In the genomic region with DNA sequence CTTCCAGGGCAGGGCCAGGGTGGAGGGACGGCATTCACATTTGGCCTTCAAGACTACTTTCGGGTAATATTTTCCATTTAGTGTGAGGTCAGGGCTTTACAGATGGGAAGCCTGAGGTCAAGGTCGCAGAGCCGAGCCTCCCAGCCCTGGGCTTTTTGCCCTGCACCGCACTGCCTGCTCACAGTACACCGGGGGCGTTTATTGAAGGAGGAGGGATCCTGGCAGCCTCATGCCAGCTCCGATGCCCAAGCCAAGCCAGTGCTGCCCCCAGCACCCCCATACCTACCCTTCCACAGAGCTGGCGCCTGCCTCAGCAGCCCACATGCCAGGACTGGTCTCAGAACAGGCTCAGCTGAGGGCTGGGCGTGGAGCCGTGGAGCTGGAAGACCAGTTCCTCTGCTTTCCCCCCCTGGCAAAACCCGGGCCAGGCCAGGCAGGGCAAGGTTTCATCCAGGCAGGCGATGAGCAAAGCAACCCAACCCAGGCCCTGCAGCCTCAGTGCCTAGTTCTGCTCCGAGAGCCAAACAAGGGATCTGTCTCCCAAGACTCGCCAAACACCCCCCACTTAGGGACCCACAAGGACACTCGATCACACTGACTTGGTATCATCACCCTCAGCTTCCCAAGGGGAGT, we compare ENCODE assay signal across 1 cellular context.
TF ChIP-seq lines count a peak whose summit lies in the region.

No MANE protein-coding gene starts in this region.

TF ChIP-seq in HepG2, 621 proteins besides CTCF, POLR2A, EP300 and RAD21 (continued from another document and continues in another):
- TF ChIP-seq, protein P1, sequence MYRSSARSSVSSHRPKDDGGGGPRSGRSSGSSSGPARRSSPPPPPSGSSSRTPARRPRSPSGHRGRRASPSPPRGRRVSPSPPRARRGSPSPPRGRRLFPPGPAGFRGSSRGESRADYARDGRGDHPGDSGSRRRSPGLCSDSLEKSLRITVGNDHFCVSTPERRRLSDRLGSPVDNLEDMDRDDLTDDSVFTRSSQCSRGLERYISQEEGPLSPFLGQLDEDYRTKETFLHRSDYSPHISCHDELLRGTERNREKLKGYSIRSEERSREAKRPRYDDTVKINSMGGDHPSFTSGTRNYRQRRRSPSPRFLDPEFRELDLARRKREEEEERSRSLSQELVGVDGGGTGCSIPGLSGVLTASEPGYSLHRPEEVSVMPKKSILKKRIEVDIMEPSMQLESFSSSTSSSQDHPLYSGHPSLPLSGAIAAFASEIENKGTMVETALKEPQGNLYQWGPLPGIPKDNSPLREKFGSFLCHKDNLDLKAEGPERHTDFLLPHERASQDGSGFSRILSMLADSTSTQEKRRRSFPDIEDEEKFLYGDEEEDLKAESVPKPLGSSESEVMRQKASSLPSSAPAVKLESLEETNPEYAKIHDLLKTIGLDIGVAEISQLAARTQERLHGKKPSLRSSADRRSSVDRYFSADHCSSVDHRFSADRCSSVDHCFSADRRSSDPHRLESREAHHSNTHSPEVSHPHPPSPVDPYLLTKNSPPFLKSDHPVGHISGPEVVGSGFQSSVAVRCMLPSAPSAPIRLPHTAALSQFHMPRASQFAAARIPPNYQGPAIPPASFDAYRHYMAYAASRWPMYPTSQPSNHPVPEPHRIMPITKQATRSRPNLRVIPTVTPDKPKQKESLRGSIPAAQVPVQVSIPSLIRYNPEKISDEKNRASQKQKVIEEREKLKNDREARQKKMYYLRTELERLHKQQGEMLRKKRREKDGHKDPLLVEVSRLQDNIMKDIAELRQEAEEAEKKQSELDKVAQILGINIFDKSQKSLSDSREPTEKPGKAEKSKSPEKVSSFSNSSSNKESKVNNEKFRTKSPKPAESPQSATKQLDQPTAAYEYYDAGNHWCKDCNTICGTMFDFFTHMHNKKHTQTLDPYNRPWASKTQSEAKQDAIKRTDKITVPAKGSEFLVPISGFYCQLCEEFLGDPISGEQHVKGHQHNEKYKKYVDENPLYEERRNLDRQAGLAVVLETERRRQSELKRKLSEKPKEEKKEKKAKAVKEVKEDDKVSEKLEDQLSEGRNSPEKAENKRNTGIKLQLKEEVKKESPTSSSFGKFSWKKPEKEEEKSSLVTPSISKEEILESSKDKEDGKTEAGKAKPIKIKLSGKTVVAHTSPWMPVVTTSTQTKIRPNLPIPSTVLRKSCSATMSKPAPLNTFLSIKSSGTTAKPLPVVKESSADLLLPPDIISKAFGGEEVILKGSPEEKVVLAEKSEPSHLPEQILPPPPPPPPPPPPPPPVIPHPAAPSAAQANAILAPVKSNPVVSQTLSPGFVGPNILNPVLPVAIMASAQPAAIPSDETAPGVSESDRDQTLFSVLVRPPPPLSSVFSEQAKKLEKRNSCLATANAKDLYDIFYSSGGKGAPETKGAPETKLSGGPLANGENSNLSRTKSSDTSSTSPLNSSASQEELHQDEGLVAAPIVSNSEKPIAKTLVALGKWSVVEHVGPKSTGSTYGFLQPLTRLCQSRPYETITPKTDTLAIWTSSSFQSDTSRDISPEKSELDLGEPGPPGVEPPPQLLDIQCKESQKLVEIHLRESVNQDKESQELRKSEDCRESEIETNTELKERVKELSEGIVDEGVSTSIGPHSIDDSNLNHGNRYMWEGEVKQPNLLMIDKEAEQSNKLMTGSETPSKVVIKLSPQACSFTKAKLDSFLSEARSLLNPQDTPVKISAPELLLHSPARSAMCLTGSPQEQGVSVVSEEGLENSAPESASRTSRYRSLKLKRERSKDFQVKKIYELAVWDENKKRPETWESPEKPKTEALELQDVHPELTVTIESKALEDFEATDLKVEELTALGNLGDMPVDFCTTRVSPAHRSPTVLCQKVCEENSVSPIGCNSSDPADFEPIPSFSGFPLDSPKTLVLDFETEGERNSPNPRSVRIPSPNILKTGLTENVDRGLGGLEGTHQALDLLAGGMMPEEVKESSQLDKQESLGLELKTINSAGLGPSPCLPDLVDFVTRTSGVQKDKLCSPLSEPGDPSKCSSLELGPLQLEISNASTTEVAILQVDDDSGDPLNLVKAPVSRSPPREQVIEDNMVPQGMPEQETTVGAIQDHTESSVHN (CRISPR knock-in tag; IDR thresholded peaks at IDR 0.05), result no peak
- TF ChIP-seq ZNF251 (CRISPR knock-in tag; IDR thresholded peaks at IDR 0.05) (no peak), ZNF674 (CRISPR knock-in tag; IDR thresholded peaks at IDR 0.05; ENCODE audit: low read depth) (no peak), HNRNPLL (IDR thresholded peaks at IDR 0.05; ENCODE audit: low read depth, low read length, poor library complexity, severe bottlenecking) (no peak), GABPB1 (CRISPR knock-in tag; IDR thresholded peaks at IDR 0.05) (no peak; the same call in 1 of the 2 replicates), KDM6A (CRISPR knock-in tag; IDR thresholded peaks at IDR 0.05; ENCODE audit: low read depth) (no peak), NAIF1 (CRISPR knock-in tag; IDR thresholded peaks at IDR 0.05; ENCODE audit: borderline replicate concordance) (no peak), CREM (IDR thresholded peaks at IDR 0.05) (no peak), CREM (CRISPR knock-in tag; IDR thresholded peaks at IDR 0.05) (no peak), ZKSCAN8 (CRISPR knock-in tag; IDR thresholded peaks at IDR 0.05; ENCODE audit: borderline replicate concordance) (no peak), SALL1 (CRISPR knock-in tag; IDR thresholded peaks at IDR 0.05) (peak; percentile 85), BORCS8-MEF2B (CRISPR knock-in tag; IDR thresholded peaks at IDR 0.05) (peak; percentile 47; the same call in 1 of the 2 replicates), ZNF660 (CRISPR knock-in tag; IDR thresholded peaks at IDR 0.05; ENCODE audit: borderline replicate concordance, low read depth) (no peak), KDM5B (CRISPR knock-in tag; IDR thresholded peaks at IDR 0.05; ENCODE audit: borderline replicate concordance) (no peak; the same call in 1 of the 2 replicates), PITX1 (CRISPR knock-in tag; IDR thresholded peaks at IDR 0.05) (peak; percentile 74; the same call in 1 of the 2 replicates), ZNF761 (CRISPR knock-in tag; conservative IDR thresholded peaks at IDR 0.05) (no peak), SRY (CRISPR knock-in tag; IDR thresholded peaks at IDR 0.05) (no peak), TAF15 (IDR thresholded peaks at IDR 0.05; ENCODE audit: low read depth, low read length, poor library complexity, severe bottlenecking) (no peak), SRF (IDR thresholded peaks at IDR 0.05; ENCODE audit: low read depth, low read length) (no peak), YY1 (IDR thresholded peaks at IDR 0.05; ENCODE audit: insufficient read depth, insufficient replicate concordance, low read depth, low read length) (no peak), ZEB1 (IDR thresholded peaks at IDR 0.05; ENCODE audit: insufficient replicate concordance, low read depth) (no peak), U2AF1 (optimal IDR thresholded peaks at IDR 0.05; ENCODE audit: low read depth, low read length) (no peak), SAFB2 (CRISPR knock-in tag; IDR thresholded peaks at IDR 0.05; ENCODE audit: borderline replicate concordance, low read depth) (no peak), SMYD3 (CRISPR knock-in tag; IDR thresholded peaks at IDR 0.05) (no peak), HMG20A (CRISPR knock-in tag; IDR thresholded peaks at IDR 0.05; ENCODE audit: borderline replicate concordance) (no peak), ONECUT2 (CRISPR knock-in tag; IDR thresholded peaks at IDR 0.05) (no peak), ZFP36L2 (CRISPR knock-in tag; IDR thresholded peaks at IDR 0.05) (no peak), PHF21A (CRISPR knock-in tag; IDR thresholded peaks at IDR 0.05) (no peak), ZNF20 (CRISPR knock-in tag; IDR thresholded peaks at IDR 0.05) (no peak), TAF1 (CRISPR knock-in tag; IDR thresholded peaks at IDR 0.05) (no peak; the same call in 1 of the 2 replicates), ZNF782 (CRISPR knock-in tag; IDR thresholded peaks at IDR 0.05; ENCODE audit: borderline replicate concordance) (no peak), AGO1 (IDR thresholded peaks at IDR 0.05; ENCODE audit: low read depth, low read length, poor library complexity, severe bottlenecking) (no peak), CBFB (CRISPR knock-in tag; IDR thresholded peaks at IDR 0.05) (peak; percentile 6; the same call in 1 of the 2 replicates)
- TF ChIP-seq, protein P2, sequence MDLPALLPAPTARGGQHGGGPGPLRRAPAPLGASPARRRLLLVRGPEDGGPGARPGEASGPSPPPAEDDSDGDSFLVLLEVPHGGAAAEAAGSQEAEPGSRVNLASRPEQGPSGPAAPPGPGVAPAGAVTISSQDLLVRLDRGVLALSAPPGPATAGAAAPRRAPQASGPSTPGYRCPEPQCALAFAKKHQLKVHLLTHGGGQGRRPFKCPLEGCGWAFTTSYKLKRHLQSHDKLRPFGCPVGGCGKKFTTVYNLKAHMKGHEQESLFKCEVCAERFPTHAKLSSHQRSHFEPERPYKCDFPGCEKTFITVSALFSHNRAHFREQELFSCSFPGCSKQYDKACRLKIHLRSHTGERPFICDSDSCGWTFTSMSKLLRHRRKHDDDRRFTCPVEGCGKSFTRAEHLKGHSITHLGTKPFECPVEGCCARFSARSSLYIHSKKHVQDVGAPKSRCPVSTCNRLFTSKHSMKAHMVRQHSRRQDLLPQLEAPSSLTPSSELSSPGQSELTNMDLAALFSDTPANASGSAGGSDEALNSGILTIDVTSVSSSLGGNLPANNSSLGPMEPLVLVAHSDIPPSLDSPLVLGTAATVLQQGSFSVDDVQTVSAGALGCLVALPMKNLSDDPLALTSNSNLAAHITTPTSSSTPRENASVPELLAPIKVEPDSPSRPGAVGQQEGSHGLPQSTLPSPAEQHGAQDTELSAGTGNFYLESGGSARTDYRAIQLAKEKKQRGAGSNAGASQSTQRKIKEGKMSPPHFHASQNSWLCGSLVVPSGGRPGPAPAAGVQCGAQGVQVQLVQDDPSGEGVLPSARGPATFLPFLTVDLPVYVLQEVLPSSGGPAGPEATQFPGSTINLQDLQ (CRISPR knock-in tag; IDR thresholded peaks at IDR 0.05), result no peak
- TF ChIP-seq, protein P3, sequence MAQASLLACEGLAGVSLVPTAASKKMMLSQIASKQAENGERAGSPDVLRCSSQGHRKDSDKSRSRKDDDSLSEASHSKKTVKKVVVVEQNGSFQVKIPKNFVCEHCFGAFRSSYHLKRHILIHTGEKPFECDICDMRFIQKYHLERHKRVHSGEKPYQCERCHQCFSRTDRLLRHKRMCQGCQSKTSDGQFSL (CRISPR knock-in tag; IDR thresholded peaks at IDR 0.05), result peak; percentile 73; the same call in 1 of the 2 replicates
- TF ChIP-seq, protein P4, sequence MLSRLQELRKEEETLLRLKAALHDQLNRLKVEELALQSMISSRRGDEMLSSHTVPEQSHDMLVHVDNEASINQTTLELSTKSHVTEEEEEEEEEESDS (CRISPR knock-in tag; IDR thresholded peaks at IDR 0.05; ENCODE audit: borderline replicate concordance), result no peak
- TF ChIP-seq, protein P5, sequence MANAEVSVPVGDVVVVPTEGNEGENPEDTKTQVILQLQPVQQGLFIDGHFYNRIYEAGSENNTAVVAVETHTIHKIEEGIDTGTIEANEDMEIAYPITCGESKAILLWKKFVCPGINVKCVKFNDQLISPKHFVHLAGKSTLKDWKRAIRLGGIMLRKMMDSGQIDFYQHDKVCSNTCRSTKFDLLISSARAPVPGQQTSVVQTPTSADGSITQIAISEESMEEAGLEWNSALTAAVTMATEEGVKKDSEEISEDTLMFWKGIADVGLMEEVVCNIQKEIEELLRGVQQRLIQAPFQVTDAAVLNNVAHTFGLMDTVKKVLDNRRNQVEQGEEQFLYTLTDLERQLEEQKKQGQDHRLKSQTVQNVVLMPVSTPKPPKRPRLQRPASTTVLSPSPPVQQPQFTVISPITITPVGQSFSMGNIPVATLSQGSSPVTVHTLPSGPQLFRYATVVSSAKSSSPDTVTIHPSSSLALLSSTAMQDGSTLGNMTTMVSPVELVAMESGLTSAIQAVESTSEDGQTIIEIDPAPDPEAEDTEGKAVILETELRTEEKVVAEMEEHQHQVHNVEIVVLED (CRISPR knock-in tag; IDR thresholded peaks at IDR 0.05; ENCODE audit: borderline replicate concordance), result no peak
- TF ChIP-seq, protein P6, sequence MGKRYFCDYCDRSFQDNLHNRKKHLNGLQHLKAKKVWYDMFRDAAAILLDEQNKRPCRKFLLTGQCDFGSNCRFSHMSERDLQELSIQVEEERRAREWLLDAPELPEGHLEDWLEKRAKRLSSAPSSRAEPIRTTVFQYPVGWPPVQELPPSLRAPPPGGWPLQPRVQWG (CRISPR knock-in tag; IDR thresholded peaks at IDR 0.05; ENCODE audit: borderline replicate concordance, low read depth), result no peak
- TF ChIP-seq, protein P7, sequence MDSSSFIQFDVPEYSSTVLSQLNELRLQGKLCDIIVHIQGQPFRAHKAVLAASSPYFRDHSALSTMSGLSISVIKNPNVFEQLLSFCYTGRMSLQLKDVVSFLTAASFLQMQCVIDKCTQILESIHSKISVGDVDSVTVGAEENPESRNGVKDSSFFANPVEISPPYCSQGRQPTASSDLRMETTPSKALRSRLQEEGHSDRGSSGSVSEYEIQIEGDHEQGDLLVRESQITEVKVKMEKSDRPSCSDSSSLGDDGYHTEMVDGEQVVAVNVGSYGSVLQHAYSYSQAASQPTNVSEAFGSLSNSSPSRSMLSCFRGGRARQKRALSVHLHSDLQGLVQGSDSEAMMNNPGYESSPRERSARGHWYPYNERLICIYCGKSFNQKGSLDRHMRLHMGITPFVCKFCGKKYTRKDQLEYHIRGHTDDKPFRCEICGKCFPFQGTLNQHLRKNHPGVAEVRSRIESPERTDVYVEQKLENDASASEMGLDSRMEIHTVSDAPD (CRISPR knock-in tag; IDR thresholded peaks at IDR 0.05), result 0 out of 2 replicates have a peak, but pooled peaks have one; percentile 13
- TF ChIP-seq, protein P8, sequence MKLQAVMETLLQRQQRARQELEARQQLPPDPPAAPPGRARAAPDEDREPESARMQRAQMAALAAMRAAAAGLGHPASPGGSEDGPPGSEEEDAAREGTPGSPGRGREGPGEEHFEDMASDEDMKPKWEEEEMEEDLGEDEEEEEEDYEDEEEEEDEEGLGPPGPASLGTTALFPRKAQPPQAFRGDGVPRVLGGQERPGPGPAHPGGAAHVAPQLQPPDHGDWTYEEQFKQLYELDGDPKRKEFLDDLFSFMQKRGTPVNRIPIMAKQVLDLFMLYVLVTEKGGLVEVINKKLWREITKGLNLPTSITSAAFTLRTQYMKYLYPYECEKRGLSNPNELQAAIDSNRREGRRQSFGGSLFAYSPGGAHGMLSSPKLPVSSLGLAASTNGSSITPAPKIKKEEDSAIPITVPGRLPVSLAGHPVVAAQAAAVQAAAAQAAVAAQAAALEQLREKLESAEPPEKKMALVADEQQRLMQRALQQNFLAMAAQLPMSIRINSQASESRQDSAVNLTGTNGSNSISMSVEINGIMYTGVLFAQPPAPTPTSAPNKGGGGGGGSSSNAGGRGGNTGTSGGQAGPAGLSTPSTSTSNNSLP (IDR thresholded peaks at IDR 0.05; ENCODE audit: low read depth, low read length), result no peak
- TF ChIP-seq, protein P9, sequence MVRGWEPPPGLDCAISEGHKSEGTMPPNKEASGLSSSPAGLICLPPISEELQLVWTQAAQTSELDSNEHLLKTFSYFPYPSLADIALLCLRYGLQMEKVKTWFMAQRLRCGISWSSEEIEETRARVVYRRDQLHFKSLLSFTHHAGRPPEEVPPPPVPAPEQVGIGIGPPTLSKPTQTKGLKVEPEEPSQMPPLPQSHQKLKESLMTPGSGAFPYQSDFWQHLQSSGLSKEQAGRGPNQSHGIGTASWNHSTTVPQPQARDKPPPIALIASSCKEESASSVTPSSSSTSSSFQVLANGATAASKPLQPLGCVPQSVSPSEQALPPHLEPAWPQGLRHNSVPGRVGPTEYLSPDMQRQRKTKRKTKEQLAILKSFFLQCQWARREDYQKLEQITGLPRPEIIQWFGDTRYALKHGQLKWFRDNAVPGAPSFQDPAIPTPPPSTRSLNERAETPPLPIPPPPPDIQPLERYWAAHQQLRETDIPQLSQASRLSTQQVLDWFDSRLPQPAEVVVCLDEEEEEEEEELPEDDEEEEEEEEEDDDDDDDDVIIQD (CRISPR knock-in tag; IDR thresholded peaks at IDR 0.05; ENCODE audit: low read depth), result no peak
